Comparison of ENCODE assay signal across 12 cellular contexts in the genomic region with DNA sequence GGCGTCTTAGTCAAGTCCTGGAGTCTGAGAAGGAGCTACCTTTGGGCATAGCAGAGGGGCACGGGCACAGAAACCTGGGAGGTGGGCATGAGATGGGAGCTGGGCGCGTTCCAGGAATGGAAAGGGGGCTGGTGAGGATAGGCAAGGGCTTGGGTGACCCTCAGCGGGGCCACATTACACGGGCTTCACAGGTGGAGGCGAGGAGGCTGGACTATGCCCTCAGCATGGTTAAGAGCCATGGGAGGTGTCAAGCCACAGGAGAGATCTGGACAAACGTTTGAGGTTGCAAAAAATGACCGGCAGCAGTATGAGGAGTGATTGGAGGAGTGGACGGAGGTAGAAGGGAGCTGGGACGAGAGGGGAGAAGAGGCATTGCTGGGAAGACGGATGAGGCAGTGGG. TPM values are rescaled to one million over a fixed set of nuclear protein-coding genes. Genes with fewer than 3 reads are reported as not detected.
"Had no signal": no experiment of that assay in that cellular context is flagged by ENCODE, and none has a peak within 500 bp of the region (broad histone marks: within the 10 kb centered on the region; RNA-seq: fewer than 3 reads in every experiment).

No MANE protein-coding gene starts in this region.

- H3K9me3 Mint-ChIP-seq: activated naive CD4-positive, alpha-beta T cell treated with anti-CD3 and anti-CD28 coated beads, Interleukin-2, amount 50 U/mL, for 24 hours; central memory CD8-positive, alpha-beta T cell; immature natural killer cell; naive thymus-derived CD4-positive, alpha-beta T cell; T-helper 2 cell treated with Interferon-gamma antibody and Interleukin-4, amounts not matched to agents 5 μg/mL and 100 μg/mL, for 36 hours had no signal

- H3K4me1 Mint-ChIP-seq: activated naive CD4-positive, alpha-beta T cell treated with anti-CD3 and anti-CD28 coated beads, Interleukin-2, amount 50 U/mL, for 24 hours; central memory CD8-positive, alpha-beta T cell had no signal

- H3K4me3 ChIP-seq: body of pancreas, tibial nerve had no signal

- H3K9me3 ChIP-seq: body of pancreas, tibial nerve had no signal

- ATAC-seq: activated CD4-positive, CD25-positive, alpha-beta regulatory T cell treated with anti-CD3 and anti-CD28 coated beads, Interleukin-2, amount 50 U/mL, for 24 hours; naive thymus-derived CD4-positive, alpha-beta T cell had no signal

- H3K27ac Mint-ChIP-seq: activated naive CD4-positive, alpha-beta T cell treated with anti-CD3 and anti-CD28 coated beads, Interleukin-2, amount 50 U/mL, for 24 hours; immature natural killer cell; naive thymus-derived CD4-positive, alpha-beta T cell; T-helper 2 cell treated with Interferon-gamma antibody and Interleukin-4, amounts not matched to agents 5 μg/mL and 100 μg/mL, for 36 hours had no signal

- DNase-seq: activated CD4-positive, alpha-beta T cell treated with anti-CD3 and anti-CD28 coated beads, Interleukin-2, amount 50 U/mL, for 4 hours; activated T-cell treated with anti-CD3 and anti-CD28 coated beads, Interleukin-2, amount 50 U/mL, for 1 hour; body of pancreas; dermis blood vessel endothelial cell; immature natural killer cell; naive thymus-derived CD4-positive, alpha-beta T cell had no signal

- H3K36me3 Mint-ChIP-seq: activated naive CD4-positive, alpha-beta T cell treated with anti-CD3 and anti-CD28 coated beads, Interleukin-2, amount 50 U/mL, for 24 hours; immature natural killer cell; naive thymus-derived CD4-positive, alpha-beta T cell had no signal

- H3K4me3 Mint-ChIP-seq: activated naive CD4-positive, alpha-beta T cell treated with anti-CD3 and anti-CD28 coated beads, Interleukin-2, amount 50 U/mL, for 24 hours; central memory CD8-positive, alpha-beta T cell; immature natural killer cell; naive thymus-derived CD4-positive, alpha-beta T cell; T-helper 2 cell treated with Interferon-gamma antibody and Interleukin-4, amounts not matched to agents 5 μg/mL and 100 μg/mL, for 36 hours had no signal

- H3K27me3 Mint-ChIP-seq: activated naive CD4-positive, alpha-beta T cell treated with anti-CD3 and anti-CD28 coated beads, Interleukin-2, amount 50 U/mL, for 24 hours; naive thymus-derived CD4-positive, alpha-beta T cell had no signal

- H3K4me1 ChIP-seq: body of pancreas had no signal

- H3K27me3 ChIP-seq: body of pancreas, tibial nerve had no signal

RNA-seq across cellular contexts. Expression of gene APOE, which starts 38.0 kb away (rescaled TPM):
- polyA plus RNA-seq: immature natural killer cell; naive thymus-derived CD4-positive, alpha-beta T cell had no signal

RNA-seq across cellular contexts. Expression of gene APOC1, which starts 46.8 kb away (rescaled TPM):
- total RNA-seq: mononuclear cell had no signal
- polyA plus RNA-seq: naive thymus-derived CD4-positive, alpha-beta T cell had no signal

RNA-seq across cellular contexts. Expression of gene BCAM, which starts 58.7 kb away (rescaled TPM):
- total RNA-seq: mononuclear cell had no signal
- polyA plus RNA-seq: immature natural killer cell; naive thymus-derived CD4-positive, alpha-beta T cell had no signal
